In genomic region chr6:11535801-11536230, GRCh38 we compare ENCODE assay signal across 10 cellular contexts. TPM values are rescaled to one million over a fixed set of nuclear protein-coding genes. Genes with fewer than 3 reads are reported as not detected.
A peak's percentile ranks its signal among the peaks of the same experiment; 100 is the strongest.
DNase-seq lines count a peak whose midpoint lies in the region; ATAC-seq, FAIRE-seq and TF ChIP-seq lines count a peak whose summit lies in the region.
"Had no signal": no experiment of that assay in that cellular context is flagged by ENCODE, and none has a peak within 500 bp of the region (broad histone marks: within the 10 kb centered on the region; RNA-seq: fewer than 3 reads in every experiment).

No MANE protein-coding gene starts in this region.

- CTCF ChIA-PET in CD4-positive, alpha-beta T cell (lab: Charles Lee), result no interaction called here
- CTCF ChIA-PET in HepG2 (lab: Yijun Ruan, JAX; ENCODE audit: low intra/inter-chr PET ratio, low total read pairs), result no interaction called here

- no peaks in the 10 kb centered on the region for H3K9me3 Mint-ChIP-seq in CD4-positive, alpha-beta T cell
- H3K9me3 Mint-ChIP-seq in activated T-helper 2 cell treated with anti-CD3 and anti-CD28 coated beads, Interferon-gamma antibody, Interleukin-2, Interleukin-4, amounts not matched to agents 10 μg/mL and 5 μg/mL and 100 μg/mL, durations not matched to agents 14 hours and 24 hours and 36 hours, result no peaks in the 10 kb centered on the region

- no peak for TF ChIP-seq RAD21 in HepG2 (CRISPR knock-in tag; IDR thresholded peaks at IDR 0.05)

- WGBS in HepG2 (ENCODE audit: low lambda C conversion rate), result 3% methylated on average over 2 of the region's 2 CpGs

- H3K4me1 Mint-ChIP-seq in CD4-positive, alpha-beta T cell (ENCODE audit: low read depth), result peaks cover 28% of the 10 kb centered on the region
- peaks cover 5% of the 10 kb centered on the region for H3K4me1 Mint-ChIP-seq in activated T-helper 2 cell treated with anti-CD3 and anti-CD28 coated beads, Interferon-gamma antibody, Interleukin-2, Interleukin-4, amounts not matched to agents 10 μg/mL and 5 μg/mL and 100 μg/mL, durations not matched to agents 14 hours and 24 hours and 36 hours (ENCODE audit: low read depth)

- BruUV-seq in HepG2 (replicated peaks; lab: Mats Ljungman, UMichigan), result no TSS peak

- H3K4me2 ChIP-seq in HepG2 (ENCODE audit: low read depth, low read length), result 0 out of 2 replicates have a peak overlapping the region, but pooled peaks have one; percentile 96

- H3K4me1 ChIP-seq in HepG2 (ENCODE audit: insufficient read depth, low read length) (peaks cover 37% of the 10 kb centered on the region), Peyer's patch (peaks cover 0 to 6% (median 1%) of the 10 kb centered on the region in 4 donors)

- H3K4me3 ChIP-seq in HepG2 (replicated peaks in 1 of 3; ENCODE audit: insufficient read depth in 1 of 3, low read depth in 2 of 3, low read length in 3 of 3) (no peak overlapping the region), Peyer's patch (no peak overlapping the region)

- TF ChIP-seq CTCF in CD4-positive, alpha-beta T cell (IDR thresholded peaks at IDR 0.05), result no peak
- TF ChIP-seq CTCF in HepG2 (CRISPR knock-in tag; IDR thresholded peaks at IDR 0.05) (no peak), Peyer's patch (IDR thresholded peaks at IDR 0.05) (no peak)

- no peaks in the 10 kb centered on the region for H3K36me3 ChIP-seq in HepG2 (replicated peaks in 1 of 2; ENCODE audit: control insufficient read depth in 1 of 2, insufficient read depth in 2 of 2, low read length in 2 of 2)
- H3K36me3 ChIP-seq in Peyer's patch, result no peaks in the 10 kb centered on the region

- no peak overlapping the region for H2AFZ ChIP-seq in HepG2 (ENCODE audit: low read length)

- TF ChIP-seq POLR2A in HepG2 (IDR thresholded peaks at IDR 0.05; ENCODE audit: insufficient read depth in 1 of 2, low read depth in 2 of 2, low read length in 2 of 2) (no peak), Peyer's patch (IDR thresholded peaks at IDR 0.05) (no peak)

- POLR2A ChIA-PET in CD4-positive, alpha-beta T cell (lab: Charles Lee), result no interaction called here
- POLR2A ChIA-PET in HepG2 (lab: Yijun Ruan, JAX), result interaction anchor here (1.0 kb wide), 1 partner anchor 333 kb away, joined by 3 read pairs; no protein-coding TSS in a partner anchor

- no peak overlapping the region for H3K27ac Mint-ChIP-seq in CD4-positive, alpha-beta T cell
- H3K27ac Mint-ChIP-seq in activated T-helper 2 cell treated with anti-CD3 and anti-CD28 coated beads, Interferon-gamma antibody, Interleukin-2, Interleukin-4, amounts not matched to agents 10 μg/mL and 5 μg/mL and 100 μg/mL, durations not matched to agents 14 hours and 24 hours and 36 hours, result no peak overlapping the region

- H3K27ac ChIP-seq in CD4-positive, alpha-beta T cell (ENCODE audit: low read depth, low read length), result no peak overlapping the region
- H3K27ac ChIP-seq in HepG2 (ENCODE audit: extremely low read length, insufficient read depth, low read length), result no peak overlapping the region
- no peak overlapping the region for H3K27ac ChIP-seq in substantia nigra (ENCODE audit: low read depth, low read length, poor library complexity, severe bottlenecking)
- no peak overlapping the region for H3K27ac ChIP-seq in Peyer's patch

- no peaks in the 10 kb centered on the region for H3K36me3 Mint-ChIP-seq in CD4-positive, alpha-beta T cell (ENCODE audit: low read depth)
- H3K36me3 Mint-ChIP-seq in activated T-helper 2 cell treated with anti-CD3 and anti-CD28 coated beads, Interferon-gamma antibody, Interleukin-2, Interleukin-4, amounts not matched to agents 10 μg/mL and 5 μg/mL and 100 μg/mL, durations not matched to agents 14 hours and 24 hours and 36 hours (ENCODE audit: low read depth), result no peaks in the 10 kb centered on the region

- peaks cover 10% of the 10 kb centered on the region for H3K27me3 Mint-ChIP-seq in CD4-positive, alpha-beta T cell
- H3K27me3 Mint-ChIP-seq in activated T-helper 2 cell treated with anti-CD3 and anti-CD28 coated beads, Interferon-gamma antibody, Interleukin-2, Interleukin-4, amounts not matched to agents 10 μg/mL and 5 μg/mL and 100 μg/mL, durations not matched to agents 14 hours and 24 hours and 36 hours (ENCODE audit: low read depth), result peaks cover 64% of the 10 kb centered on the region

- FAIRE-seq in HepG2 (lab: Jason Lieb, UNC), result peak; percentile 23

- in situ Hi-C loops in HepG2 (cut with HindIII; ENCODE audit: extremely low pct_ligation_motif_present, low pct_unique_long_range_greater_than_20kb), result no loop called here

- H3K79me2 ChIP-seq in HepG2 (ENCODE audit: insufficient read depth, low read length), result peaks cover 13% of the 10 kb centered on the region

- peak overlapping the region; percentile 91 for H3K4me3 Mint-ChIP-seq in CD4-positive, alpha-beta T cell
- H3K4me3 Mint-ChIP-seq in activated T-helper 2 cell treated with anti-CD3 and anti-CD28 coated beads, Interferon-gamma antibody, Interleukin-2, Interleukin-4, amounts not matched to agents 10 μg/mL and 5 μg/mL and 100 μg/mL, durations not matched to agents 14 hours and 24 hours and 36 hours (ENCODE audit: low read depth), result peak overlapping the region; percentile 23

- DNase-seq in CD4-positive, alpha-beta T cell, result no peak
- DNase-seq in Kasumi-1 (lab: John Stamatoyannopoulos, UW) (peak; percentile 49 to 54), HepG2 (ENCODE audit: low spot score) (peak; percentile 39), cardiac septum (ENCODE audit: low spot score) (no peak), substantia nigra (lab: John Stamatoyannopoulos, UW) (no peak), Peyer's patch (no peak)
- no peak for DNase-seq in activated T-helper 2 cell treated with anti-CD3 and anti-CD28 coated beads, Interferon-gamma antibody, Interleukin-2, Interleukin-4, amounts not matched to agents 10 μg/mL and 5 μg/mL and 100 μg/mL, durations not matched to agents 14 hours and 24 hours and 36 hours (ENCODE audit: low spot score)
- DNase-seq: central memory CD4-positive, alpha-beta T cell; midbrain had no signal

- H3K9ac ChIP-seq in HepG2 (ENCODE audit: insufficient read depth, low read depth, low read length), result no peak overlapping the region

- no peak for ATAC-seq in CD4-positive, alpha-beta T cell (ENCODE audit: poor library complexity)
- ATAC-seq in HepG2, result no peak
- ATAC-seq in GM21576 (IDR thresholded peaks at IDR 0.05; ENCODE audit: unreplicated experiment), result no peak

- TF ChIP-seq EP300 in HepG2 (IDR thresholded peaks at IDR 0.05; ENCODE audit: low read depth in 2 of 2, low read length in 2 of 2), result no peak
- no peak; the same call in 1 of the 2 replicates for TF ChIP-seq EP300 in HepG2 (CRISPR knock-in tag; IDR thresholded peaks at IDR 0.05; ENCODE audit: borderline replicate concordance)

- H3K27me3 ChIP-seq in CD4-positive, alpha-beta T cell (ENCODE audit: control insufficient read depth, insufficient read depth, low read length), result no peaks in the 10 kb centered on the region
- H3K27me3 ChIP-seq in HepG2 (ENCODE audit: control insufficient read depth in 1 of 2, insufficient read depth in 2 of 2, low read length in 2 of 2) (no peaks in the 10 kb centered on the region; a peak in 1 of 5 replicates), Peyer's patch (no peaks in the 10 kb centered on the region)

- intact Hi-C loops in CD4-positive, alpha-beta T cell (cut with DNase I, micrococcal nuclease), result loop anchor here (2.0 to 10.0 kb wide), 8 partner anchors 41 to 841 kb away; partner anchors contain the start of genes C6orf52 (in 2 of the 2), NEDD9 (in 2 of the 2), PAK1IP1 (in 2 of the 2) and MAK (in 1 of the 2)
- intact Hi-C loops in activated T-helper 2 cell treated with anti-CD3 and anti-CD28 coated beads, Interferon-gamma antibody, Interleukin-2, Interleukin-4, amounts not matched to agents 10 μg/mL and 5 μg/mL and 100 μg/mL, durations not matched to agents 14 hours and 24 hours and 36 hours (cut with micrococcal nuclease), result loop anchor here (5.0 kb wide), 1 partner anchor 304 kb away; the partner anchor contains the start of gene NEDD9
- intact Hi-C loops in HepG2 (cut with micrococcal nuclease; ENCODE audit: unreplicated experiment), result loop anchor here (2.0 to 10.0 kb wide), 2 partner anchors 443 to 479 kb away; partner anchors contain the start of genes HIVEP1 and SMIM13
- intact Hi-C loops in cardiac septum (cut with DNase I), result no loop called here

- H4K20me1 ChIP-seq in HepG2 (ENCODE audit: insufficient read depth, low read length), result no peaks in the 10 kb centered on the region

- no peaks in the 10 kb centered on the region for H3K9me3 ChIP-seq in CD4-positive, alpha-beta T cell (ENCODE audit: control insufficient read depth, low read length)
- H3K9me3 ChIP-seq in HepG2 (ENCODE audit: low read length) (no peaks in the 10 kb centered on the region), Peyer's patch (no peaks in the 10 kb centered on the region)

RNA-seq across cellular contexts. Expression of gene TMEM170B, which starts 1.7 kb away (rescaled TPM):
- total RNA-seq in CD4-positive, alpha-beta T cell, result 1 to 10 TPM; 1.9 to 2.1 TPM
- total RNA-seq in activated T-helper 2 cell treated with anti-CD3 and anti-CD28 coated beads, Interferon-gamma antibody, Interleukin-2, Interleukin-4, amounts not matched to agents 10 μg/mL and 5 μg/mL and 100 μg/mL, durations not matched to agents 14 hours and 24 hours and 36 hours, result 0.62 and 0.78 TPM in 2 replicates
- total RNA-seq in HepG2 (2016; rRNA removed; fragmentation: Illumina TruSeq; extraction: Trizol) (9.4 and 14.3 TPM in 2 replicates), cardiac septum (4.2 TPM), Peyer's patch (1 to 10 TPM in 2 of 4 donors, under 1 TPM in 2; 0.35 to 1.7 (median 0.96) TPM)
- 1.4 and 1.6 TPM in 2 replicates for total RNA-seq in HepG2 (2016; cell fraction: cytosol; rRNA removed; fragmentation: Illumina TruSeq; extraction: Trizol; ENCODE audit: low read depth)
- total RNA-seq in HepG2 (2016; cell fraction: insoluble cytoplasmic fraction; rRNA removed; fragmentation: Illumina TruSeq; extraction: Trizol), result 9.0 and 13.6 TPM in 2 replicates
- 7.9 and 8.7 TPM in 2 replicates for total RNA-seq in HepG2 (2016; cell fraction: membrane; rRNA removed; fragmentation: Illumina TruSeq; extraction: Trizol)
- total RNA-seq in HepG2 (2016; cell fraction: nucleus; rRNA removed; fragmentation: Illumina TruSeq; extraction: Trizol), result 9.9 and 10.4 TPM in 2 replicates
- polyA plus RNA-seq in HepG2 (2011; rRNA removed), result 3.3 and 3.6 TPM in 2 replicates
- polyA plus RNA-seq in HepG2 (2011; cell fraction: cytosol; rRNA removed), result 1.2 and 2.6 TPM in 2 replicates
- polyA plus RNA-seq in HepG2 (2011; cell fraction: nucleus; rRNA removed), result 1.1 and 2.2 TPM in 2 replicates
- 7.5 and 8.3 TPM in 2 replicates for polyA plus RNA-seq in HepG2 (2012)
- polyA plus RNA-seq in HepG2 (2016; cell fraction: cytosol; fragmentation: Illumina TruSeq; extraction: Trizol; ENCODE audit: low read depth), result 1.3 and 1.4 TPM in 2 replicates
- polyA plus RNA-seq in HepG2 (2016; cell fraction: insoluble cytoplasmic fraction; fragmentation: Illumina TruSeq; extraction: Trizol; ENCODE audit: low read depth), result 10.8 and 11.9 TPM in 2 replicates
- polyA plus RNA-seq in HepG2 (2016; cell fraction: membrane; fragmentation: Illumina TruSeq; extraction: Trizol; ENCODE audit: low read depth), result 4.8 and 5.2 TPM in 2 replicates
- polyA plus RNA-seq in HepG2 (2016; cell fraction: nucleus; fragmentation: Illumina TruSeq; extraction: Trizol; ENCODE audit: insufficient read depth, low read depth), result 9.8 and 9.9 TPM in 2 replicates
- polyA minus RNA-seq in HepG2 (2011; rRNA and poly(A)+ RNA removed; ENCODE audit: low replicate concordance), result 2.0 and 5.2 TPM in 2 replicates
- polyA minus RNA-seq in HepG2 (2011; cell fraction: cytosol; rRNA and poly(A)+ RNA removed), result 7.0 and 10.9 TPM in 2 replicates
- polyA minus RNA-seq in HepG2 (2011; cell fraction: nucleus; rRNA and poly(A)+ RNA removed), result 9.0 and 12.9 TPM in 2 replicates

Comparison
In these comparisons a context has a peak if more than half of its experiments do, and no peak if none do; other contexts are left out.
1. DNase-seq: peak in Kasumi-1 (2 of 2) and HepG2 (single experiment); none in CD4-positive, alpha-beta T cell (0 of 10), activated T-helper 2 cell treated with anti-CD3 and anti-CD28 coated beads, Interferon-gamma antibody, Interleukin-2, Interleukin-4, amounts not matched to agents 10 μg/mL and 5 μg/mL and 100 μg/mL, durations not matched to agents 14 hours and 24 hours and 36 hours (single experiment), cardiac septum (single experiment), substantia nigra (0 of 49) and Peyer's patch (0 of 3).